ENCODE assay signal across 8 cellular contexts in the genomic region with DNA sequence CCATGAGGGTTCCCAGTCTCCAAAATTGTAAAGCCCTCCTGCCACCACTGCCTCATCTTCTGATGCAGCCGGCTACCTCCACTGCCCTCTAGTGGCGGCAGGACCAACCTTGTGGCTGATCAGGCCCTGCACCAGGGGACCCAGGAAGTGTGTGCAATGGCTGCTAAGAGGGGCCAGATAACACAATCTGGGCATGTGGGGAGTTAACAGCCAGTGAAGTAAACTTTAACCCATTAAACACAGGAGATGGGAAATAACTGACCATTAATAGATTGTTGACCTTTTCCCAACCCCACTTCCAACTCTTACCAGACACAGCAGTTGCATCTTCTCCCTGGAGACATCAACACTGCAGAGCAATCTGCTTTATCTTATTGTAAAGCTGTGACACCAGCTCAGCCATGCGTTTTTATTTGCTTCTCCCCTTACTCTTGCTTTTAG.
A peak's percentile ranks its signal among the peaks of the same experiment; 100 is the strongest.
DNase-seq lines count a peak whose midpoint lies in the region; ATAC-seq and TF ChIP-seq lines count a peak whose summit lies in the region.

No MANE protein-coding gene starts in this region.

- H3K9me3 ChIP-seq in neural cell (ENCODE audit: low read length) (no peaks in the 10 kb centered on the region), vagina (no peaks in the 10 kb centered on the region)

- peak; percentile 88 for TF ChIP-seq CTCF in AG09309 (IDR thresholded peaks at IDR 0.05; ENCODE audit: control insufficient read depth, insufficient read depth, low read depth, low read length, missing control alignments)
- TF ChIP-seq CTCF in epithelial cell of esophagus (IDR thresholded peaks at IDR 0.05; ENCODE audit: insufficient read depth, low read depth, low read length, missing control alignments) = peak; percentile 85
- TF ChIP-seq CTCF in neural cell (IDR thresholded peaks at IDR 0.05; ENCODE audit: poor library complexity, severe bottlenecking) = peak; percentile 18
- TF ChIP-seq CTCF in vagina (IDR thresholded peaks at IDR 0.05) = peak in 2 of 3 experiments; percentile 17 to 23

- no peaks in the 10 kb centered on the region for H3K36me3 ChIP-seq in neural cell (ENCODE audit: insufficient read depth, low read length)
- H3K36me3 ChIP-seq in vagina = peaks cover 0 to 4% of the 10 kb centered on the region in 2 donors

- H2AFZ ChIP-seq in neural cell (ENCODE audit: low read depth, low read length) = no peak overlapping the region

- H3K4me2 ChIP-seq in neural cell (ENCODE audit: low read length) = no peak overlapping the region

- no peak for TF ChIP-seq RAD21 in neural cell (conservative IDR thresholded peaks at IDR 0.05)

- H4K20me1 ChIP-seq in neural cell (ENCODE audit: insufficient read depth) = no peaks in the 10 kb centered on the region

- H3K9ac ChIP-seq in neural cell (ENCODE audit: low read length) = no peak overlapping the region

- no peaks in the 10 kb centered on the region for H3K79me2 ChIP-seq in neural cell (replicated peaks; ENCODE audit: insufficient read depth, low read length)

- H3K4me1 ChIP-seq in vagina = no peaks in the 10 kb centered on the region

- no peak for TF ChIP-seq EP300 in neural cell (conservative IDR thresholded peaks at IDR 0.05; ENCODE audit: poor library complexity, severe bottlenecking)

- intact Hi-C loops in vagina (cut with DNase I) = no loop called here

- H3K27me3 ChIP-seq in neural cell (ENCODE audit: insufficient read depth, low read depth, low read length) (no peaks in the 10 kb centered on the region), vagina (no peaks in the 10 kb centered on the region)

- H3K9me2 ChIP-seq in neural cell (ENCODE audit: insufficient read depth, low read length) = no peaks in the 10 kb centered on the region

- ATAC-seq in GM18508 (IDR thresholded peaks at IDR 0.05; ENCODE audit: insufficient read depth, unreplicated experiment) (peak; percentile 98), HG02885 (IDR thresholded peaks at IDR 0.05; ENCODE audit: poor library complexity, unreplicated experiment) (peak; percentile 99)

- no peaks in the 10 kb centered on the region for H3F3A ChIP-seq in neural cell (ENCODE audit: insufficient read depth, low read length, poor library complexity, severe bottlenecking)

- H3K4me3 ChIP-seq in AG09309 (ENCODE audit: control insufficient read depth, low read depth, low read length) = no peak overlapping the region
- no peak overlapping the region for H3K4me3 ChIP-seq in epithelial cell of esophagus (ENCODE audit: low read length)
- no peak overlapping the region for H3K4me3 ChIP-seq in neural cell (ENCODE audit: low read length)
- H3K4me3 ChIP-seq in vagina = no peak overlapping the region

- no peak overlapping the region for H3K27ac ChIP-seq in neural cell (ENCODE audit: low read length)
- no peak overlapping the region for H3K27ac ChIP-seq in vagina

- no peak for DNase-seq in AG09309 (ENCODE audit: low read depth)
- DNase-seq in NCI-H1930 (lab: John Stamatoyannopoulos, UW) = peak; percentile 41 to 42
- peak; percentile 23 to 32 for DNase-seq in activated CD4-positive, alpha-beta T cell treated with anti-CD3 and anti-CD28 coated beads for 4 hours
- DNase-seq in epithelial cell of esophagus (ENCODE audit: low read depth) = peak; percentile 57
- no peak for DNase-seq in vagina (ENCODE audit: extremely low spot score in 2 of 2)

- TF ChIP-seq POLR2A in vagina (IDR thresholded peaks at IDR 0.05) = no peak

TF ChIP-seq in neural cell, 6 proteins besides CTCF, POLR2A, EP300 and RAD21:
- TF ChIP-seq MXI1 (conservative IDR thresholded peaks at IDR 0.05; ENCODE audit: poor library complexity, severe bottlenecking) (no peak), EZH2 (IDR thresholded peaks at IDR 0.05; ENCODE audit: borderline replicate concordance, insufficient read depth, low read length, poor library complexity, severe bottlenecking) (no peak), SMC3 (conservative IDR thresholded peaks at IDR 0.05; ENCODE audit: poor library complexity) (no peak), TAF1 (IDR thresholded peaks at IDR 0.05; ENCODE audit: low read depth) (no peak), POLR2AphosphoS5 (IDR thresholded peaks at IDR 0.05) (no peak)
- TF ChIP-seq, protein P1, sequence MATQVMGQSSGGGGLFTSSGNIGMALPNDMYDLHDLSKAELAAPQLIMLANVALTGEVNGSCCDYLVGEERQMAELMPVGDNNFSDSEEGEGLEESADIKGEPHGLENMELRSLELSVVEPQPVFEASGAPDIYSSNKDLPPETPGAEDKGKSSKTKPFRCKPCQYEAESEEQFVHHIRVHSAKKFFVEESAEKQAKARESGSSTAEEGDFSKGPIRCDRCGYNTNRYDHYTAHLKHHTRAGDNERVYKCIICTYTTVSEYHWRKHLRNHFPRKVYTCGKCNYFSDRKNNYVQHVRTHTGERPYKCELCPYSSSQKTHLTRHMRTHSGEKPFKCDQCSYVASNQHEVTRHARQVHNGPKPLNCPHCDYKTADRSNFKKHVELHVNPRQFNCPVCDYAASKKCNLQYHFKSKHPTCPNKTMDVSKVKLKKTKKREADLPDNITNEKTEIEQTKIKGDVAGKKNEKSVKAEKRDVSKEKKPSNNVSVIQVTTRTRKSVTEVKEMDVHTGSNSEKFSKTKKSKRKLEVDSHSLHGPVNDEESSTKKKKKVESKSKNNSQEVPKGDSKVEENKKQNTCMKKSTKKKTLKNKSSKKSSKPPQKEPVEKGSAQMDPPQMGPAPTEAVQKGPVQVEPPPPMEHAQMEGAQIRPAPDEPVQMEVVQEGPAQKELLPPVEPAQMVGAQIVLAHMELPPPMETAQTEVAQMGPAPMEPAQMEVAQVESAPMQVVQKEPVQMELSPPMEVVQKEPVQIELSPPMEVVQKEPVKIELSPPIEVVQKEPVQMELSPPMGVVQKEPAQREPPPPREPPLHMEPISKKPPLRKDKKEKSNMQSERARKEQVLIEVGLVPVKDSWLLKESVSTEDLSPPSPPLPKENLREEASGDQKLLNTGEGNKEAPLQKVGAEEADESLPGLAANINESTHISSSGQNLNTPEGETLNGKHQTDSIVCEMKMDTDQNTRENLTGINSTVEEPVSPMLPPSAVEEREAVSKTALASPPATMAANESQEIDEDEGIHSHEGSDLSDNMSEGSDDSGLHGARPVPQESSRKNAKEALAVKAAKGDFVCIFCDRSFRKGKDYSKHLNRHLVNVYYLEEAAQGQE (IDR thresholded peaks at IDR 0.05; ENCODE audit: borderline replicate concordance) = no peak

Comparison
In these comparisons a context has a peak if more than half of its experiments do, and no peak if none do; other contexts are left out.
1. DNase-seq: peak in NCI-H1930 (2 of 2), activated CD4-positive, alpha-beta T cell treated with anti-CD3 and anti-CD28 coated beads for 4 hours (2 of 2) and epithelial cell of esophagus (single experiment); none in AG09309 (single experiment) and vagina (0 of 2).
2. CTCF ChIP-seq: peak in every context shown above with its lines; median percentile 88 in AG09309; 85 in epithelial cell of esophagus; 20 in vagina; 18 in neural cell.